In the genomic region with DNA sequence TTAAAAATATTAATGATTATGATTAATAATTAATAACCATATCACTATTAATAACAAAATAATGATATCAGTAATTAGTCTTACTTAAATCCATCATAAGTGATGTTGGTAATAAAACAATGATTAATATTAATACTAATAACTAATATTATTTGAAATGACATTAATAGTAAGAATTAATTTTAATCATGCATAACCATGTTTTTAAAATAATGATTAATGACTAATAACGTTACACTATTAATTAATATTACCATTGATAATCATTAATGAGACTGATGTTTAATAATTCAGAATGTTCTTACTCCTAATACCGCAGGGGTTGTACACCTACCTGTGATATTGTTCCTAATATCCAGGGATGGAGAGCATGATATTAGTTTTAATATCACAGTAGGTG, we compare ENCODE assay signal across 24 cellular contexts. TPM values are rescaled to one million over a fixed set of nuclear protein-coding genes. Genes with fewer than 3 reads are reported as not detected.
"Had no signal": no experiment of that assay in that cellular context is flagged by ENCODE, and none has a peak within 500 bp of the region (broad histone marks: within the 10 kb centered on the region; RNA-seq: fewer than 3 reads in every experiment).

No MANE protein-coding gene starts in this region.

- H3K9me3 ChIP-seq: SJCRH30 had no signal

- H3K27me3 ChIP-seq: SJCRH30 had no signal

- ATAC-seq: HepG2, SK-N-SH treated with all-trans-retinoic acid at 6 μM for 48 hours had no signal

- H3K4me1 ChIP-seq: SJCRH30 had no signal

- H3K36me3 ChIP-seq: SJCRH30 had no signal

- H3K4me3 ChIP-seq: SJCRH30 had no signal

- DNase-seq: IMR-90, MV-4-11, NCI-H1048, NCI-H1105, NCI-H1417 treated with DMSO at 0.1 percent for 48 hours, NCI-H146, NCI-H1694 treated with DMSO at 0.1 percent for 48 hours, NCI-H1930, NCI-H2081, NCI-H2107, NCI-H2227 treated with DMSO at 0.1 percent for 48 hours, NCI-H524, NCI-H69, NCI-H774, SHP77, SJCRH30 had no signal

- FAIRE-seq: HepG2 had no signal

- H3K9ac ChIP-seq: KMS-11 had no signal

- H3K27ac ChIP-seq: KMS-11, RWPE1, SJCRH30 had no signal

- H3K4me2 ChIP-seq: KMS-11 had no signal

RNA-seq across cellular contexts. Expression of a gene that starts 53.4 kb away (rescaled TPM):
- total RNA-seq: HepG2, HT1080, IMR-90, LHCN-M2, MCF 10A, NCI-H460, SJCRH30 had no signal
- polyA plus RNA-seq: HepG2, IMR-90 had no signal
